ENCODE assay signal across 9 cellular contexts in genomic region chr11:537622-538430, GRCh38. TPM values are rescaled to one million over a fixed set of nuclear protein-coding genes. Genes with fewer than 3 reads are reported as not detected.
A peak's percentile ranks its signal among the peaks of the same experiment; 100 is the strongest.
DNase-seq lines count a peak whose midpoint lies in the region; ATAC-seq, FAIRE-seq and TF ChIP-seq lines count a peak whose summit lies in the region.
"Had no signal": no experiment of that assay in that cellular context is flagged by ENCODE, and none has a peak within 500 bp of the region (broad histone marks: within the 10 kb centered on the region; RNA-seq: fewer than 3 reads in every experiment).

No MANE protein-coding gene starts in this region.

- 86% methylated on average over 15 of the region's 19 CpGs for WGBS in A549 (ENCODE audit: missing lambda C conversion rate)

- no peak for FAIRE-seq in A549 (lab: Jason Lieb, UNC)

- no peaks in the 10 kb centered on the region for H3K9me3 ChIP-seq in A549
- no peaks in the 10 kb centered on the region for H3K9me3 ChIP-seq in mucosa of stomach (ENCODE audit: control insufficient read depth, low read length)
- H3K9me3 ChIP-seq: adrenal gland had no signal

- no peak for TF ChIP-seq CTCF in A549 (IDR thresholded peaks at IDR 0.05)

- H3K4me1 ChIP-seq in A549: peaks cover 12% of the 10 kb centered on the region
- peaks cover 33% of the 10 kb centered on the region for H3K4me1 ChIP-seq in mucosa of stomach (ENCODE audit: control insufficient read depth, insufficient read depth, low read length)

- no peak for TF ChIP-seq EP300 in A549 (IDR thresholded peaks at IDR 0.05)

- DNase-seq in A549 (ENCODE audit: low read depth in 1 of 2, low spot score in 1 of 2): no peak
- no peak for DNase-seq in caudate nucleus (lab: John Stamatoyannopoulos, UW)
- no peak for DNase-seq in NCI-H526 treated with DMSO at 0.1 percent for 48 hours (lab: John Stamatoyannopoulos, UW)
- DNase-seq in retina: no peak
- no peak for DNase-seq in DMS 273 (lab: John Stamatoyannopoulos, UW; ENCODE audit: unreplicated experiment)

- peak overlapping the region; percentile 31 for H3K9ac ChIP-seq in mucosa of stomach (ENCODE audit: low read length)

- CTCF ChIA-PET in A549 (lab: Yijun Ruan, JAX): interaction anchor here (1.3 kb wide), 1 partner anchor 20 kb away, joined by 3 read pairs; no protein-coding TSS in a partner anchor

- no peak for TF ChIP-seq RAD21 in A549 (conservative IDR thresholded peaks at IDR 0.05 in 1 of 2, IDR thresholded peaks at IDR 0.05 in 1 of 2)

- H3K36me3 ChIP-seq in mucosa of stomach (ENCODE audit: control insufficient read depth, insufficient read depth, low read length): peaks cover 5% of the 10 kb centered on the region

- H3K27me3 ChIP-seq in mucosa of stomach (ENCODE audit: control insufficient read depth, insufficient read depth, low read length): peaks cover 6% of the 10 kb centered on the region
- H3K27me3 ChIP-seq: adrenal gland had no signal

- H3K4me3 ChIP-seq in A549 (no peak overlapping the region), mucosa of stomach (ENCODE audit: low read length) (peak overlapping the region; percentile 11)

- ATAC-seq in A549: no peak
- ATAC-seq in HG03280 (IDR thresholded peaks at IDR 0.05; ENCODE audit: unreplicated experiment): peak; percentile 0
- ATAC-seq in GM21529 (IDR thresholded peaks at IDR 0.05; ENCODE audit: unreplicated experiment): no peak

- H3K4me2 ChIP-seq in A549: no peak overlapping the region

- POLR2A ChIA-PET in A549 (lab: Yijun Ruan, JAX): no interaction called here

- H3K27ac ChIP-seq in A549 (no peak overlapping the region), caudate nucleus (ENCODE audit: low read depth, low read length) (peak overlapping the region; percentile 52)
- H3K27ac ChIP-seq: adrenal gland had no signal

- TF ChIP-seq POLR2A in A549 (IDR thresholded peaks at IDR 0.05; ENCODE audit: low read length): no peak

TF ChIP-seq in A549, 52 proteins besides CTCF, POLR2A, EP300 and RAD21:
- TF ChIP-seq MAFK (IDR thresholded peaks at IDR 0.05; ENCODE audit: partially characterized antibody) (peak; percentile 36), HOXA7 (CRISPR knock-in tag; IDR thresholded peaks at IDR 0.05) (no peak)

RNA-seq across cellular contexts. Expression of gene LRRC56, which starts 0.5 kb away (rescaled TPM):
- 0.30 and 0.32 TPM in 2 replicates for polyA plus RNA-seq in A549 (2011; rRNA removed)
- polyA plus RNA-seq in A549 (2012; cell fraction: cytosol; rRNA removed): 0.29 and 0.49 TPM in 2 replicates
- polyA plus RNA-seq in A549 (2012; cell fraction: nucleus; rRNA removed): 2.3 and 2.6 TPM in 2 replicates
- polyA plus RNA-seq in A549 (2017; fragmentation: RNase III; extraction: RNeasy Plus Mini Kit Qiagen cat#74134 plus additional on column Dnase treatment): 0.47 to 1.1 TPM (median 1.0 TPM) in 3 replicates
- polyA minus RNA-seq in A549 (2011; rRNA and poly(A)+ RNA removed): 0.15 and 0.37 TPM in 2 replicates

RNA-seq across cellular contexts. Expression of gene HRAS, which starts 2.5 kb away (rescaled TPM):
- polyA plus RNA-seq in A549 (2011; rRNA removed): 56.3 and 63.3 TPM in 2 replicates
- polyA plus RNA-seq in A549 (2012; cell fraction: cytosol; rRNA removed): 189 and 255 TPM in 2 replicates
- 141 and 185 TPM in 2 replicates for polyA plus RNA-seq in A549 (2012; cell fraction: nucleus; rRNA removed)
- 86.9 to 96.3 TPM (median 88.2 TPM) in 3 replicates for polyA plus RNA-seq in A549 (2017; fragmentation: RNase III; extraction: RNeasy Plus Mini Kit Qiagen cat#74134 plus additional on column Dnase treatment)
- polyA minus RNA-seq in A549 (2011; rRNA and poly(A)+ RNA removed): 71.6 and 81.9 TPM in 2 replicates

RNA-seq across cellular contexts. Expression of gene LMNTD2, which starts 22.7 kb away (rescaled TPM):
- polyA plus RNA-seq in A549 (2011; rRNA removed) (1.7 and 2.2 TPM in 2 replicates), A549 (2017; fragmentation: RNase III; extraction: RNeasy Plus Mini Kit Qiagen cat#74134 plus additional on column Dnase treatment) (2.6 to 4.2 TPM (median 3.5 TPM) in 3 replicates)
- 3.6 and 5.1 TPM in 2 replicates for polyA plus RNA-seq in A549 (2012; cell fraction: cytosol; rRNA removed)
- polyA plus RNA-seq in A549 (2012; cell fraction: nucleus; rRNA removed): 25.7 and 39.4 TPM in 2 replicates
- 0.50 and 0.97 TPM in 2 replicates for polyA minus RNA-seq in A549 (2011; rRNA and poly(A)+ RNA removed)

RNA-seq across cellular contexts. Expression of gene RASSF7, which starts 22.9 kb away (rescaled TPM):
- polyA plus RNA-seq in A549 (2011; rRNA removed) (18.4 and 19.0 TPM in 2 replicates), A549 (2017; fragmentation: RNase III; extraction: RNeasy Plus Mini Kit Qiagen cat#74134 plus additional on column Dnase treatment) (27.7 to 30.7 TPM (median 30.5 TPM) in 3 replicates)
- polyA plus RNA-seq in A549 (2012; cell fraction: cytosol; rRNA removed): 56.3 and 74.7 TPM in 2 replicates
- polyA plus RNA-seq in A549 (2012; cell fraction: nucleus; rRNA removed): 101 and 152 TPM in 2 replicates
- polyA minus RNA-seq in A549 (2011; rRNA and poly(A)+ RNA removed): 5.6 and 11.8 TPM in 2 replicates

RNA-seq across cellular contexts. Expression of gene RNH1, which starts 30.8 kb away (rescaled TPM):
- polyA plus RNA-seq in A549 (2011; rRNA removed) (85.8 and 108 TPM in 2 replicates), A549 (2017; fragmentation: RNase III; extraction: RNeasy Plus Mini Kit Qiagen cat#74134 plus additional on column Dnase treatment) (131 to 135 TPM (median 135 TPM) in 3 replicates)
- polyA plus RNA-seq in A549 (2012; cell fraction: cytosol; rRNA removed): 179 and 244 TPM in 2 replicates
- polyA plus RNA-seq in A549 (2012; cell fraction: nucleus; rRNA removed): 443 and 610 TPM in 2 replicates
- 52.4 and 83.7 TPM in 2 replicates for polyA minus RNA-seq in A549 (2011; rRNA and poly(A)+ RNA removed)
